Comparison of ENCODE assay signal across 25 cellular contexts in the genomic region with DNA sequence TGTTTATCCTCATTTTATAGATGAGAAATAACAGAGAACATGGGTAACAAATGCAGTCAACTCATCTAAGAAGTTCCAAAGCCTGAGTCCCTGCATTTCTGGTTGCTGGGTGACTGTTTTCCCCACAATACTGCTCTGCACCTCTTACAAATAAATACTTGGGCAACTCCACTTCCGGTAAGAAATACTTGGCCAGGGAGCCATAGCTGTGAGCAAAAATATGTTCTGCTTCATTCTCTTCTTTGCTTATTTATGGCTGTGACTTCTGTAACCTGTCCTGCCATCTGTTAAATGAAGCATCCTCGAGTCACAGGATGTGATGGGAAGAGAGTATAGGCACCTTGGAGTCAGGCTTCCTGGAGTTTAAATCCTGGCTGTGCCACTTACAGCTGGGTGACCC. TPM values are rescaled to one million over a fixed set of nuclear protein-coding genes. Genes with fewer than 3 reads are reported as not detected.
A peak's percentile ranks its signal among the peaks of the same experiment; 100 is the strongest.
DNase-seq lines count a peak whose midpoint lies in the region; ATAC-seq, FAIRE-seq and TF ChIP-seq lines count a peak whose summit lies in the region.
"Had no signal": no experiment of that assay in that cellular context is flagged by ENCODE, and none has a peak within 500 bp of the region (broad histone marks: within the 10 kb centered on the region; RNA-seq: fewer than 3 reads in every experiment).

No MANE protein-coding gene starts in this region.

- TF ChIP-seq CTCF in fibroblast of the aortic adventitia (IDR thresholded peaks at IDR 0.05; ENCODE audit: insufficient read depth, low read length) = no peak

- H3K4me3 ChIP-seq in SJSA1 (no peak overlapping the region), fibroblast of the aortic adventitia (ENCODE audit: low read depth, low read length) (no peak overlapping the region), small intestine (ENCODE audit: low read depth in 1 of 2, low read length in 2 of 2) (no peak overlapping the region)
- H3K4me3 ChIP-seq: esophagus muscularis mucosa, GM12878, heart left ventricle, upper lobe of left lung had no signal

- H3K36me3 ChIP-seq in SJSA1 = no peaks in the 10 kb centered on the region
- no peaks in the 10 kb centered on the region for H3K36me3 ChIP-seq in small intestine (ENCODE audit: control insufficient read depth in 2 of 2, insufficient read depth in 2 of 2, low read length in 2 of 2)
- H3K36me3 ChIP-seq: esophagus muscularis mucosa, heart left ventricle, upper lobe of left lung had no signal

- 52 to 62% (median 59%) methylated on average over 2 of the region's 2 CpGs for WGBS in small intestine, 3 donors

- no peak for ATAC-seq in HG03139 (IDR thresholded peaks at IDR 0.05; ENCODE audit: unreplicated experiment)
- ATAC-seq: activated T-helper 17 cell treated with anti-CD3 and anti-CD28 coated beads, Interleukin-2, amount 50 U/mL, for 72 hours; effector memory CD8-positive, alpha-beta T cell; GM12878; heart left ventricle; left lobe of liver had no signal

- H3K4me1 ChIP-seq in SJSA1 (replicated peaks) = peaks cover 22% of the 10 kb centered on the region
- no peaks in the 10 kb centered on the region for H3K4me1 ChIP-seq in small intestine (ENCODE audit: control insufficient read depth in 2 of 2, insufficient read depth in 1 of 2, low read depth in 1 of 2, low read length in 1 of 2)
- H3K4me1 ChIP-seq: heart left ventricle, upper lobe of left lung had no signal

- FAIRE-seq in small intestine (lab: Jason Lieb, UNC) = no peak
- FAIRE-seq: colon, GM12878, GM19239 had no signal

- H3K27ac ChIP-seq in SJSA1 (peak overlapping the region; percentile 37; the same call in 1 of the 2 replicates), small intestine (ENCODE audit: low read depth in 1 of 2, low read length in 1 of 2) (no peak overlapping the region)
- H3K27ac ChIP-seq: esophagus muscularis mucosa, heart left ventricle, upper lobe of left lung had no signal

- H3K27me3 ChIP-seq in SJSA1 (replicated peaks) (no peaks in the 10 kb centered on the region), small intestine (ENCODE audit: control insufficient read depth in 2 of 2, insufficient read depth in 2 of 2, low read length in 2 of 2) (no peaks in the 10 kb centered on the region)
- H3K27me3 ChIP-seq: esophagus muscularis mucosa, heart left ventricle, upper lobe of left lung had no signal

- DNase-seq in AG08396 (ENCODE audit: low spot score) (peak; percentile 47), GM04504 (ENCODE audit: low read depth) (peak; percentile 55), SJSA1 (ENCODE audit: low read depth in 1 of 2, low spot score in 2 of 2) (peak in 1 of 2 experiments; percentile 36), fibroblast of the aortic adventitia (ENCODE audit: low read depth) (peak; percentile 40), small intestine (no peak), HuH-7.5 (ENCODE audit: low spot score) (no peak), LoVo (ENCODE audit: low spot score) (no peak)
- DNase-seq: activated B cell treated with CpG ODN at 0.5 μM for 24 hours; activated CD4-positive, alpha-beta T cell treated with anti-CD3 and anti-CD28 coated beads, Interleukin-2, amount 50 U/mL, for 4 hours; activated CD8-positive, alpha-beta memory T cell treated with anti-CD3 and anti-CD28 coated beads, Interleukin-2, amount 50 U/mL, for 4 hours; activated naive CD8-positive, alpha-beta T cell treated with anti-CD3 and anti-CD28 coated beads for 36 hours; effector memory CD8-positive, alpha-beta T cell; GDM1; heart left ventricle; NCI-H2107; T1000; upper lobe of left lung had no signal

- H3K9me3 ChIP-seq in SJSA1 (replicated peaks) (0 out of 2 replicates have a peak, but pooled peaks cover 6% of the 10 kb centered on the region), small intestine (ENCODE audit: control insufficient read depth, low read depth) (no peaks in the 10 kb centered on the region)

RNA-seq across cellular contexts. Expression of a gene that starts 49.9 kb away (rescaled TPM):
- 2.9 and 5.8 TPM in 2 replicates for total RNA-seq in SJSA1 (2014; rRNA removed; shearing (Covaris generic))
- 0.54 TPM in 1 of 2 replicates, not detected in the other for total RNA-seq in fibroblast of the aortic adventitia (ENCODE audit: low replicate concordance)
- polyA plus RNA-seq in small intestine = under 1 TPM in 1 of 3 donors, not detected in 2; 0.46 TPM
- total RNA-seq: activated B cell treated with CpG ODN at 0.5 μM for 24 hours; activated naive CD8-positive, alpha-beta T cell treated with anti-CD3 and anti-CD28 coated beads for 36 hours; activated T-helper 17 cell treated with anti-CD3 and anti-CD28 coated beads, Interleukin-2, amount 50 U/mL, for 72 hours; GM12878 had no signal
- polyA plus RNA-seq: CD14-positive monocyte, GM12878 had no signal

Comparison
In these comparisons a context has a peak if more than half of its experiments do, and no peak if none do; other contexts are left out.
1. DNase-seq: peak in AG08396 (single experiment), GM04504 (single experiment) and fibroblast of the aortic adventitia (single experiment); none in small intestine (single experiment), HuH-7.5 (single experiment) and LoVo (single experiment).